1 cellular context compared by ENCODE assay signal in the genomic region with DNA sequence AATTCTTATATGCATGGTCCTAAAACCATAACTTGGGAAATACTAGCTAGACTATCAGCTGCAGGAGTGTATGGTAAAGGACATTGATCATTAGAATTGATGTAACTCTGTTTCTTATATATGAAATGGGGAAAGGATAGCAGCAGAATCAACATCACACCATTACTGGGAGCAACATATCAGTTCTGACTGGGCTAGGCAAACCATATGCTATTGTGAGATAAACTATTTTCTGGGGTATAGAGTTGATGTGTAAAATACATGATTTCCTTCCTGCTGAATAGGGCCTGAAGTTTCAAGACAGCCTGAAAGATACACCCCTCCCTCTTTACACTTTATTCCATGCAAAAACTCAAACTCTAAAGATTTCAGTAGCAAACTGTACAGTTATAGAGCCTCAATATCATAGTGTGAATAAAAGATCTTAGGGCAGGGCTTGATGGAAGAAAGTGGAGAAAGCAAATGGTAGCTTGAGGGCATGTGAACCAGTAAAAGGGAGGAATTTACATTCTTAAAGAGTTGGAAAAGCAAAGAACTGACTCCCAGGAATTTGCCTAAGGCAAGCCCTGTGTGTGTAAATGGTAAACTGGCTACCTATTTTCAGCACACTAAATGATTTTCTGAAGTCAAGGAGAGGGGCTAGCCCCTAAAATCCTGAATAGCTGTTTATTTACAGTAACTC.
TF ChIP-seq lines count a peak whose summit lies in the region.

No MANE protein-coding gene starts in this region.

TF ChIP-seq in WTC11, 78 proteins besides CTCF, POLR2A, EP300 and RAD21 (continued from another document):
- TF ChIP-seq AR (CRISPR knock-in tag; IDR thresholded peaks at IDR 0.05) (no peak), IRF2 (CRISPR knock-in tag; IDR thresholded peaks at IDR 0.05; ENCODE audit: borderline replicate concordance, low read depth) (no peak), TEAD1 (CRISPR knock-in tag; IDR thresholded peaks at IDR 0.05) (no peak), ZNF416 (CRISPR knock-in tag; IDR thresholded peaks at IDR 0.05) (no peak), FOXP4 (CRISPR knock-in tag; IDR thresholded peaks at IDR 0.05) (no peak), SMAD4 (CRISPR knock-in tag; IDR thresholded peaks at IDR 0.05) (no peak), IRF1 (CRISPR knock-in tag; IDR thresholded peaks at IDR 0.05) (no peak), ATF1 (CRISPR knock-in tag; IDR thresholded peaks at IDR 0.05) (no peak), FOXJ3 (CRISPR knock-in tag; IDR thresholded peaks at IDR 0.05; ENCODE audit: borderline replicate concordance) (no peak), NFYB (CRISPR knock-in tag; conservative IDR thresholded peaks at IDR 0.05; ENCODE audit: low read depth) (no peak)
TF ChIP-seq in WTC11: peak in this region for 0.
